In genomic region chr14:95267306-95267705, GRCh38 we compare ENCODE assay signal across 16 cellular contexts. TPM values are rescaled to one million over a fixed set of nuclear protein-coding genes. Genes with fewer than 3 reads are reported as not detected.
DNase-seq lines count a peak whose midpoint lies in the region; ATAC-seq and TF ChIP-seq lines count a peak whose summit lies in the region.
"Had no signal": no experiment of that assay in that cellular context is flagged by ENCODE, and none has a peak within 500 bp of the region (broad histone marks: within the 10 kb centered on the region; RNA-seq: fewer than 3 reads in every experiment).

No MANE protein-coding gene starts in this region.

- CTCF ChIA-PET in activated naive CD4-positive, alpha-beta T cell treated with anti-CD3 and anti-CD28 coated beads, Interleukin-2, amount 10 ng/mL, durations not matched to agents 7 days and 5 days (lab: Charles Lee) = no interaction called here

- H3K27me3 ChIP-seq in RWPE2 (ENCODE audit: insufficient read depth, poor library complexity, severe bottlenecking) (no peaks in the 10 kb centered on the region), transverse colon (no peaks in the 10 kb centered on the region)
- H3K27me3 ChIP-seq: sigmoid colon had no signal

- no peak overlapping the region for H3K4me3 Mint-ChIP-seq in activated naive CD4-positive, alpha-beta T cell treated with anti-CD3 and anti-CD28 coated beads, Interleukin-2, amount 10 ng/mL, durations not matched to agents 7 days and 5 days
- no peak overlapping the region for H3K4me3 Mint-ChIP-seq in glutamatergic neuron (ENCODE audit: unreplicated experiment)
- H3K4me3 Mint-ChIP-seq: IgD-negative memory B cell had no signal

- peak overlapping the region; percentile 12 for H3K27ac Mint-ChIP-seq in activated naive CD4-positive, alpha-beta T cell treated with anti-CD3 and anti-CD28 coated beads, Interleukin-2, amount 10 ng/mL, durations not matched to agents 7 days and 5 days
- H3K27ac Mint-ChIP-seq in glutamatergic neuron (ENCODE audit: unreplicated experiment) = no peak overlapping the region
- H3K27ac Mint-ChIP-seq: IgD-negative memory B cell had no signal

- intact Hi-C loops in transverse colon (cut with DNase I; ENCODE audit: low total_unique reads) = no loop called here

- no peak for ATAC-seq in RWPE2 (ENCODE audit: low read depth)
- no peak for ATAC-seq in HG02763 (IDR thresholded peaks at IDR 0.05; ENCODE audit: unreplicated experiment)
- ATAC-seq: left lobe of liver, Right ventricle myocardium inferior had no signal

- TF ChIP-seq CTCF in RWPE2 (IDR thresholded peaks at IDR 0.05; ENCODE audit: poor library complexity, severe bottlenecking) (no peak), transverse colon (IDR thresholded peaks at IDR 0.05) (no peak), glutamatergic neuron (IDR thresholded peaks at IDR 0.05; ENCODE audit: partially characterized antibody, unreplicated experiment) (no peak)

- 69 to 72% methylated on average over 3 to 4 of the region's 4 CpGs for WGBS in transverse colon (ENCODE audit: low coverage in 1 of 2), 2 donors

- in situ Hi-C loops in transverse colon (cut with MboI; ENCODE audit: low pct_ligation_motif_present in 1 of 4, low pct_unique_long_range_greater_than_20kb in 1 of 4, low sequenced_read_pairs in 3 of 4) = no loop called here

- DNase-seq in activated naive CD4-positive, alpha-beta T cell treated with anti-CD3 and anti-CD28 coated beads, Interleukin-2, amount 10 ng/mL, durations not matched to agents 7 days and 5 days = no peak
- no peak for DNase-seq in activated naive CD4-positive, alpha-beta T cell treated with Interleukin-2 at 50 U/mL for 16 hours
- DNase-seq in RWPE2 (ENCODE audit: low spot score) (no peak), dermis blood vessel endothelial cell (peak; percentile 43), transverse colon (no peak), DMS53 (lab: John Stamatoyannopoulos, UW) (no peak), glutamatergic neuron (no peak)
- DNase-seq: aorta; foreskin fibroblast; NCI-H1105; sigmoid colon; stimulated activated CD4-positive, alpha-beta T cell treated with anti-CD3 and anti-CD28 coated beads, Interleukin-1b, Interleukin-23, amount 100 ng/mL, for 48 hours had no signal

- peaks cover 34% of the 10 kb centered on the region for H3K4me1 Mint-ChIP-seq in activated naive CD4-positive, alpha-beta T cell treated with anti-CD3 and anti-CD28 coated beads, Interleukin-2, amount 10 ng/mL, durations not matched to agents 7 days and 5 days
- H3K4me1 Mint-ChIP-seq in glutamatergic neuron (ENCODE audit: low read depth, unreplicated experiment) = no peaks in the 10 kb centered on the region

- H3K9me3 Mint-ChIP-seq in activated naive CD4-positive, alpha-beta T cell treated with anti-CD3 and anti-CD28 coated beads, Interleukin-2, amount 10 ng/mL, durations not matched to agents 7 days and 5 days = no peaks in the 10 kb centered on the region
- H3K9me3 Mint-ChIP-seq in glutamatergic neuron (ENCODE audit: unreplicated experiment) = peaks cover 2% of the 10 kb centered on the region

- H3K4me1 ChIP-seq in RWPE2 (ENCODE audit: insufficient read depth, poor library complexity, severe bottlenecking) = peaks cover 23% of the 10 kb centered on the region
- peaks cover 10 to 38% (median 17%) of the 10 kb centered on the region in 4 donors for H3K4me1 ChIP-seq in transverse colon

- no peak for TF ChIP-seq EP300 in transverse colon (IDR thresholded peaks at IDR 0.05; ENCODE audit: low read depth)

- no peaks in the 10 kb centered on the region for H3K36me3 Mint-ChIP-seq in activated naive CD4-positive, alpha-beta T cell treated with anti-CD3 and anti-CD28 coated beads, Interleukin-2, amount 10 ng/mL, durations not matched to agents 7 days and 5 days
- no peaks in the 10 kb centered on the region for H3K36me3 Mint-ChIP-seq in glutamatergic neuron (ENCODE audit: unreplicated experiment)
- H3K36me3 Mint-ChIP-seq: IgD-negative memory B cell had no signal

- H3K9me3 ChIP-seq in RWPE2 (ENCODE audit: severe bottlenecking) (peaks cover 5% of the 10 kb centered on the region), transverse colon (no peaks in the 10 kb centered on the region)
- H3K9me3 ChIP-seq: sigmoid colon had no signal

- H3K36me3 ChIP-seq in RWPE2 (ENCODE audit: low read depth) (peaks cover 8% of the 10 kb centered on the region; the same call in 1 of the 2 replicates), transverse colon (no peaks in the 10 kb centered on the region)
- H3K36me3 ChIP-seq: sigmoid colon had no signal

- no peak for TF ChIP-seq POLR2A in transverse colon (IDR thresholded peaks at IDR 0.05)

- H3K4me3 ChIP-seq in RWPE2 (ENCODE audit: severe bottlenecking) = no peak overlapping the region
- no peak overlapping the region for H3K4me3 ChIP-seq in transverse colon
- H3K4me3 ChIP-seq: sigmoid colon had no signal

- H3K27me3 Mint-ChIP-seq in activated naive CD4-positive, alpha-beta T cell treated with anti-CD3 and anti-CD28 coated beads, Interleukin-2, amount 10 ng/mL, durations not matched to agents 7 days and 5 days = peaks cover 4% of the 10 kb centered on the region
- H3K27me3 Mint-ChIP-seq in glutamatergic neuron (ENCODE audit: unreplicated experiment) = no peaks in the 10 kb centered on the region

- H3K27ac ChIP-seq in RWPE2 (ENCODE audit: poor library complexity, severe bottlenecking) = peak overlapping the region; percentile 91
- H3K27ac ChIP-seq in transverse colon = peak overlapping the region in 3 of 4 donors; percentile 85 to 86 (median 86)
- H3K27ac ChIP-seq: sigmoid colon had no signal

RNA-seq across cellular contexts. Expression of gene CLMN, which starts 52.4 kb away (rescaled TPM):
- total RNA-seq in dermis blood vessel endothelial cell (0.68 and 1.5 TPM in 2 replicates), transverse colon (100 to 1,000 TPM in 1 of 4 donors, 10 to 100 TPM in 3; 71.1 to 118 (median 90.1) TPM), glutamatergic neuron (ENCODE audit: unreplicated experiment) (17.6 TPM)
